In genomic region chr2:115292742-115293141, GRCh38 we compare ENCODE assay signal across 35 cellular contexts.
"Had no signal": no experiment of that assay in that cellular context is flagged by ENCODE, and none has a peak within 500 bp of the region (broad histone marks: within the 10 kb centered on the region; RNA-seq: fewer than 3 reads in every experiment).

No MANE protein-coding gene starts in this region.

- H3K27me3 ChIP-seq: MG63 had no signal

- H3K36me3 ChIP-seq: MG63 had no signal

- DNase-seq: Karpas-422, Kasumi-1, KG1, MG63, MM.1S, MV-4-11, NCI-H1048, NCI-H1092, NCI-H1092 treated with DMSO at 0.1 percent for 48 hours, NCI-H1105, NCI-H1105 treated with DMSO at 0.1 percent for 48 hours, NCI-H1417, NCI-H1417 treated with DMSO at 0.1 percent for 48 hours, NCI-H1436, NCI-H1436 treated with DMSO at 0.1 percent for 48 hours, NCI-H146, NCI-H1694, NCI-H1694 treated with DMSO at 0.1 percent for 48 hours, NCI-H187, NCI-H187 treated with DMSO at 0.1 percent for 48 hours, NCI-H1930, NCI-H2029, NCI-H2029 treated with DMSO at 0.1 percent for 48 hours, NCI-H2081, NCI-H2081 treated with DMSO at 0.1 percent for 48 hours, NCI-H2107, NCI-H2171, NCI-H2171 treated with DMSO at 0.1 percent for 48 hours, NCI-H2227 treated with DMSO at 0.1 percent for 48 hours, NCI-H226, NCI-H345, NCI-H446, NCI-H446 treated with DMSO at 0.1 percent for 48 hours, NCI-H510A had no signal

- H3K9me3 ChIP-seq: MG63 had no signal

- H3K27ac ChIP-seq: KMS-11 had no signal

- H3K4me3 ChIP-seq: MG63 had no signal
